ENCODE assay signal across 14 cellular contexts in the genomic region with DNA sequence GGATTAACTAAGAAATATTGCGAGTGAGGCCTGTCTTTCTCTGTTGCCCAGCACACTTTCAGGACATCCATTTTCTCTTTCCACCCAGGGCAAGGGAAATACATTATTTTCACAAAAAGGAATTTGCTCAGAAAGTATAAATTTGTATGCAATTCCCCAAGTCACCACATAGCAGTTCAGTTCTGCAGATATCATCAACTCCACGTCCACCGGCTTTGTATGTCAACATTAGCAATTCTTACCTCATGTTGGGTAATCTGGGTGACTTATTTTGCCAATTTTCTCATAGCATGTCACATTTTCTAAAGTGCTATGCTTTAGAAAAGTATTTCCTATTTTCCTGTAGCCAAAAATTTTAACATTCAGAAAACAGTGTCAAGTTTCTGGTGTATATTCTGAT.
A peak's percentile ranks its signal among the peaks of the same experiment; 100 is the strongest.
DNase-seq lines count a peak whose midpoint lies in the region; ATAC-seq and TF ChIP-seq lines count a peak whose summit lies in the region.
"Had no signal": no experiment of that assay in that cellular context is flagged by ENCODE, and none has a peak within 500 bp of the region (broad histone marks: within the 10 kb centered on the region; RNA-seq: fewer than 3 reads in every experiment).

No MANE protein-coding gene starts in this region.

- H3K9me2 ChIP-seq in HCT116 (ENCODE audit: insufficient read depth) (no peaks in the 10 kb centered on the region), hepatocyte (replicated peaks; ENCODE audit: insufficient read depth) (no peaks in the 10 kb centered on the region)

- CTCF ChIA-PET in A673 (lab: Charles Lee) (no interaction called here), HCT116 (lab: Charles Lee) (no interaction called here)

- H3K4me3 ChIP-seq in A673 (ENCODE audit: low read depth, low read length, poor library complexity, severe bottlenecking) (no peak overlapping the region), HCT116 (replicated peaks in 1 of 2; ENCODE audit: low read depth in 1 of 2, low read length in 2 of 2) (no peak overlapping the region), WERI-Rb-1 (ENCODE audit: low read depth, low read length) (no peak overlapping the region), hepatocyte (no peak overlapping the region)

- no peak for TF ChIP-seq CTCF in A673 (conservative IDR thresholded peaks at IDR 0.05; ENCODE audit: low read depth, low read length)
- TF ChIP-seq CTCF in HCT116 (IDR thresholded peaks at IDR 0.05 in 2 of 3, conservative IDR thresholded peaks at IDR 0.05 in 1 of 3; ENCODE audit: borderline replicate concordance in 1 of 3, insufficient read depth in 1 of 3, low read depth in 2 of 3, low read length in 2 of 3) = peak in 2 of 3 experiments; percentile 27 to 34; a peak in 4 of 6 replicates
- TF ChIP-seq CTCF in WERI-Rb-1 (IDR thresholded peaks at IDR 0.05; ENCODE audit: low read depth, low read length) = 0 out of 2 replicates have a peak, but pooled peaks have one; percentile 20
- peak; percentile 22 for TF ChIP-seq CTCF in hepatocyte (IDR thresholded peaks at IDR 0.05; ENCODE audit: poor library complexity)

- H3K4me1 Mint-ChIP-seq in stimulated activated memory B cell treated with anti-CD40 and anti-IgM and Interleukin-4, amounts not matched to agents 10 μg/mL and 1 μg/mL and 100 μg/mL, for 72 hours = no peaks in the 10 kb centered on the region
- H3K4me1 Mint-ChIP-seq: IgD-negative memory B cell had no signal

- peak; percentile 4 for DNase-seq in A673 (ENCODE audit: low spot score)
- DNase-seq in HCT116 (ENCODE audit: low read depth, low spot score) = no peak
- no peak for DNase-seq in WERI-Rb-1
- DNase-seq in hepatocyte (ENCODE audit: low spot score) = peak; percentile 23
- DNase-seq in NCI-H2107 treated with DMSO at 0.1 percent for 48 hours (lab: John Stamatoyannopoulos, UW; ENCODE audit: unreplicated experiment) = no peak
- no peak for DNase-seq in medulla oblongata (ENCODE audit: extremely low spot score)
- no peak for DNase-seq in DMS79 (lab: John Stamatoyannopoulos, UW)
- DNase-seq: activated CD8-positive, alpha-beta memory T cell treated with anti-CD3 and anti-CD28 coated beads for 24 hours; anterior cingulate cortex; C1 segment of cervical spinal cord; NCI-H2227 treated with DMSO at 0.1 percent for 48 hours; small intestine had no signal

- TF ChIP-seq RAD21 in HCT116 (IDR thresholded peaks at IDR 0.05; ENCODE audit: low read depth) = no peak

- H3K27ac ChIP-seq in A673 (ENCODE audit: low read depth, low read length, poor library complexity, severe bottlenecking) (no peak overlapping the region), HCT116 (ENCODE audit: low read depth, low read length) (no peak overlapping the region), WERI-Rb-1 (no peak overlapping the region), hepatocyte (no peak overlapping the region)

- 0 out of 2 replicates have a peak, but pooled peaks have one; percentile 35 for ATAC-seq in HCT116
- no peak for ATAC-seq in stimulated activated memory B cell treated with anti-CD40 and anti-IgM and Interleukin-4, amounts not matched to agents 10 μg/mL and 1 μg/mL and 100 μg/mL, for 72 hours

- H3K9me3 Mint-ChIP-seq in stimulated activated memory B cell treated with anti-CD40 and anti-IgM and Interleukin-4, amounts not matched to agents 10 μg/mL and 1 μg/mL and 100 μg/mL, for 72 hours = peaks cover 2% of the 10 kb centered on the region
- H3K9me3 Mint-ChIP-seq: IgD-negative memory B cell had no signal

- no peaks in the 10 kb centered on the region for H3K36me3 Mint-ChIP-seq in stimulated activated memory B cell treated with anti-CD40 and anti-IgM and Interleukin-4, amounts not matched to agents 10 μg/mL and 1 μg/mL and 100 μg/mL, for 72 hours
- H3K36me3 Mint-ChIP-seq: IgD-negative memory B cell had no signal

- H3K4me1 ChIP-seq in A673 (ENCODE audit: insufficient read depth, low read length, poor library complexity, severe bottlenecking) = no peaks in the 10 kb centered on the region
- peaks cover 7 to 36% of the 10 kb centered on the region in 2 experiments; a peak in 3 of 4 replicates for H3K4me1 ChIP-seq in HCT116 (ENCODE audit: control insufficient read depth in 1 of 2, insufficient read depth in 2 of 2, low read length in 2 of 2)
- no peaks in the 10 kb centered on the region for H3K4me1 ChIP-seq in hepatocyte (ENCODE audit: insufficient read depth)

- H3K79me2 ChIP-seq in HCT116 (ENCODE audit: insufficient read depth, low read length) (no peaks in the 10 kb centered on the region), hepatocyte (no peaks in the 10 kb centered on the region)

- no peak overlapping the region for H3K4me3 Mint-ChIP-seq in stimulated activated memory B cell treated with anti-CD40 and anti-IgM and Interleukin-4, amounts not matched to agents 10 μg/mL and 1 μg/mL and 100 μg/mL, for 72 hours
- H3K4me3 Mint-ChIP-seq: IgD-negative memory B cell had no signal

- H3K27me3 ChIP-seq in A673 (replicated peaks; ENCODE audit: insufficient read depth, low read depth, low read length, poor library complexity) = no peaks in the 10 kb centered on the region
- no peaks in the 10 kb centered on the region for H3K27me3 ChIP-seq in HCT116 (ENCODE audit: insufficient read depth, low read length)
- no peaks in the 10 kb centered on the region for H3K27me3 ChIP-seq in WERI-Rb-1 (ENCODE audit: insufficient read depth, low read depth, severe bottlenecking)
- no peaks in the 10 kb centered on the region for H3K27me3 ChIP-seq in hepatocyte

- no peak for TF ChIP-seq POLR2A in HCT116 (IDR thresholded peaks at IDR 0.05; ENCODE audit: borderline replicate concordance, extremely low read depth, insufficient read depth, insufficient read length)

- POLR2A ChIA-PET in A673 (lab: Charles Lee; ENCODE audit: low non-redundant PET) (no interaction called here), HCT116 (lab: Charles Lee) (no interaction called here)

- H3K4me2 ChIP-seq in HCT116 (ENCODE audit: low read length) (no peak overlapping the region), hepatocyte (no peak overlapping the region)

- intact Hi-C loops in A673 (cut with micrococcal nuclease; ENCODE audit: unreplicated experiment) (no loop called here), HCT116 (cut with micrococcal nuclease) (loop anchor here (10.0 kb wide), 1 partner anchor 629 kb away; no protein-coding TSS in a partner anchor)

- H3K36me3 ChIP-seq in A673 (ENCODE audit: insufficient read depth, low read length, poor library complexity, severe bottlenecking) (no peaks in the 10 kb centered on the region), HCT116 (ENCODE audit: control insufficient read depth in 1 of 2, insufficient read depth in 2 of 2, low read length in 2 of 2) (no peaks in the 10 kb centered on the region), WERI-Rb-1 (no peaks in the 10 kb centered on the region), hepatocyte (replicated peaks; ENCODE audit: insufficient read depth, low read depth) (no peaks in the 10 kb centered on the region)

- 60% methylated on average over 3 of the region's 3 CpGs for WGBS in hepatocyte (ENCODE audit: low lambda C conversion rate, missing lambda C conversion rate)

- no peaks in the 10 kb centered on the region for H4K20me1 ChIP-seq in HCT116 (ENCODE audit: insufficient read depth)
- H4K20me1 ChIP-seq in hepatocyte (ENCODE audit: insufficient read depth, poor library complexity, severe bottlenecking) = no peaks in the 10 kb centered on the region

- H2AFZ ChIP-seq in HCT116 (ENCODE audit: low read depth, low read length, poor library complexity, severe bottlenecking) (no peak overlapping the region), hepatocyte (no peak overlapping the region)

- H3K27ac Mint-ChIP-seq in stimulated activated memory B cell treated with anti-CD40 and anti-IgM and Interleukin-4, amounts not matched to agents 10 μg/mL and 1 μg/mL and 100 μg/mL, for 72 hours = no peak overlapping the region
- H3K27ac Mint-ChIP-seq: IgD-negative memory B cell had no signal

- H3K27me3 Mint-ChIP-seq in stimulated activated memory B cell treated with anti-CD40 and anti-IgM and Interleukin-4, amounts not matched to agents 10 μg/mL and 1 μg/mL and 100 μg/mL, for 72 hours = no peaks in the 10 kb centered on the region
- H3K27me3 Mint-ChIP-seq: IgD-negative memory B cell had no signal

- no peak overlapping the region for H3K9ac ChIP-seq in HCT116 (ENCODE audit: low read length)

- BruUV-seq in A673 (replicated peaks; lab: Mats Ljungman, UMichigan) (no TSS peak), HCT116 (replicated peaks; lab: Mats Ljungman, UMichigan) (no TSS peak)

- RAD21 ChIA-PET in HCT116 (lab: Charles Lee; ENCODE audit: low non-redundant PET in 1 of 2, low total read pairs in 2 of 2, uncharacterized antibody in 2 of 2, unreplicated experiment in 2 of 2) = no interaction called here

- no peaks in the 10 kb centered on the region for H3K9me3 ChIP-seq in A673 (ENCODE audit: low read depth, low read length, poor library complexity, severe bottlenecking)
- no peaks in the 10 kb centered on the region for H3K9me3 ChIP-seq in HCT116 (ENCODE audit: control insufficient read depth in 1 of 2, insufficient read depth in 1 of 2, low read depth in 1 of 2, low read length in 2 of 2)
- H3K9me3 ChIP-seq in WERI-Rb-1 (ENCODE audit: severe bottlenecking) = no peaks in the 10 kb centered on the region
- H3K9me3 ChIP-seq in hepatocyte (ENCODE audit: low read depth) = no peaks in the 10 kb centered on the region

TF ChIP-seq in HCT116, 20 proteins besides CTCF, POLR2A, EP300 and RAD21 (continues in another document):
- TF ChIP-seq ATF3 (IDR thresholded peaks at IDR 0.05) (no peak), JUND (IDR thresholded peaks at IDR 0.05) (no peak), ZFX (IDR thresholded peaks at IDR 0.05) (no peak), ELF1 (IDR thresholded peaks at IDR 0.05; ENCODE audit: borderline replicate concordance, low read depth) (no peak), YY1 (IDR thresholded peaks at IDR 0.05; ENCODE audit: extremely low read depth, insufficient replicate concordance, low read depth, low read length) (no peak), ZNF274 (IDR thresholded peaks at IDR 0.05; ENCODE audit: low read depth, low read length) (no peak), TCF7L2 (IDR thresholded peaks at IDR 0.05; ENCODE audit: borderline replicate concordance, extremely low read depth, insufficient read depth, insufficient read length) (no peak), SRF (IDR thresholded peaks at IDR 0.05; ENCODE audit: low read depth) (no peak), SP1 (IDR thresholded peaks at IDR 0.05; ENCODE audit: low read depth) (no peak), CBX3 (IDR thresholded peaks at IDR 0.05; ENCODE audit: low read depth) (no peak), MAX (IDR thresholded peaks at IDR 0.05) (no peak), EZH2phosphoT487 (IDR thresholded peaks at IDR 0.05; ENCODE audit: borderline replicate concordance) (no peak), SIN3A (IDR thresholded peaks at IDR 0.05; ENCODE audit: low read depth) (no peak)

Comparison
In these comparisons a context has a peak if more than half of its experiments do, and no peak if none do; other contexts are left out.
1. DNase-seq: peak in A673 (single experiment) and hepatocyte (single experiment); none in HCT116 (single experiment), WERI-Rb-1 (single experiment), NCI-H2107 treated with DMSO at 0.1 percent for 48 hours (single experiment), medulla oblongata (single experiment) and DMS79 (single experiment).